Comparison of ENCODE assay signal across 21 cellular contexts in the genomic region with DNA sequence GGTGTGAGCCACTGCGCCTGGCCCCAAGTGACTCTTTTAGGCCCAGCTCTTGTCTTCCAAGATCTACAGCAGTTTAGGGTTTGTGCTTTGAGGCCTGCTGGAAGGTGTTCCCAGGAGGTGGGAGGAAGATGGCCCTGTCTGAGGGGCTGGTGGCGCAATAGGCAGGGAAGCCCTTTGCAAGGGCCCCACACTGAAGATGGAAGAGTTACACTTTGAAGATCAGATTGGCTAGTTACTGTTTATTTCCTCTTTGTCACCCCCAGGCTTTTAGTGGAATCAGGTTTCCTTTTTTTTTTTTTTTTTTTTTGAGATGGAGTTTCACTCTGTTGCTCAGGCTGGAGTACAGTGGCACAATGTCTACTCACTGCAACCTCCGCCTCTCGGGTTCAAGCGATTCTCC. TPM values are rescaled to one million over a fixed set of nuclear protein-coding genes. Genes with fewer than 3 reads are reported as not detected.
A peak's percentile ranks its signal among the peaks of the same experiment; 100 is the strongest.
DNase-seq lines count a peak whose midpoint lies in the region; ATAC-seq and TF ChIP-seq lines count a peak whose summit lies in the region.
"Had no signal": no experiment of that assay in that cellular context is flagged by ENCODE, and none has a peak within 500 bp of the region (broad histone marks: within the 10 kb centered on the region; RNA-seq: fewer than 3 reads in every experiment).

No MANE protein-coding gene starts in this region.

- H3K4me1 Mint-ChIP-seq in stimulated activated naive CD8-positive, alpha-beta T cell treated with anti-CD3 and anti-CD28 coated beads, Interleukin-15, amount 100 ng/mL, for 72 hours, result peaks cover 30% of the 10 kb centered on the region
- peaks cover 15% of the 10 kb centered on the region for H3K4me1 Mint-ChIP-seq in activated naive CD8-positive, alpha-beta T cell treated with anti-CD3 and anti-CD28 coated beads, Interleukin-2, amount 10 ng/mL, durations not matched to agents 7 days and 5 days
- H3K4me1 Mint-ChIP-seq in type B pancreatic cell (ENCODE audit: unreplicated experiment), result peaks cover 21% of the 10 kb centered on the region

- no peak overlapping the region for H3K4me3 Mint-ChIP-seq in stimulated activated naive CD8-positive, alpha-beta T cell treated with anti-CD3 and anti-CD28 coated beads, Interleukin-15, amount 100 ng/mL, for 72 hours
- no peak overlapping the region for H3K4me3 Mint-ChIP-seq in activated naive CD8-positive, alpha-beta T cell treated with anti-CD3 and anti-CD28 coated beads, Interleukin-2, amount 10 ng/mL, durations not matched to agents 7 days and 5 days
- H3K4me3 Mint-ChIP-seq in type B pancreatic cell, result peak overlapping the region; percentile 60
- H3K4me3 Mint-ChIP-seq: activated CD8-positive, alpha-beta T cell treated with anti-CD3 and anti-CD28 coated beads, Interleukin-2, amount 10 ng/mL, durations not matched to agents 7 days and 5 days had no signal

- no peak for TF ChIP-seq CTCF in type B pancreatic cell (conservative IDR thresholded peaks at IDR 0.05)

- no peaks in the 10 kb centered on the region for H3K9me3 Mint-ChIP-seq in stimulated activated naive CD8-positive, alpha-beta T cell treated with anti-CD3 and anti-CD28 coated beads, Interleukin-15, amount 100 ng/mL, for 72 hours
- H3K9me3 Mint-ChIP-seq in activated naive CD8-positive, alpha-beta T cell treated with anti-CD3 and anti-CD28 coated beads, Interleukin-2, amount 10 ng/mL, durations not matched to agents 7 days and 5 days, result no peaks in the 10 kb centered on the region
- peaks cover 5% of the 10 kb centered on the region for H3K9me3 Mint-ChIP-seq in type B pancreatic cell
- H3K9me3 Mint-ChIP-seq: activated naive CD4-positive, alpha-beta T cell treated with anti-CD3 and anti-CD28 coated beads, Interleukin-2, amount 50 U/mL, for 72 hours had no signal

- peak overlapping the region; percentile 46 to 89 for H3K27ac Mint-ChIP-seq in stimulated activated naive CD8-positive, alpha-beta T cell treated with anti-CD3 and anti-CD28 coated beads, Interleukin-15, amount 100 ng/mL, for 72 hours
- peak overlapping the region; percentile 30 for H3K27ac Mint-ChIP-seq in activated naive CD8-positive, alpha-beta T cell treated with anti-CD3 and anti-CD28 coated beads, Interleukin-2, amount 10 ng/mL, durations not matched to agents 7 days and 5 days
- H3K27ac Mint-ChIP-seq in type B pancreatic cell, result peak overlapping the region; percentile 63
- H3K27ac Mint-ChIP-seq: activated CD8-positive, alpha-beta T cell treated with anti-CD3 and anti-CD28 coated beads, Interleukin-2, amount 10 ng/mL, durations not matched to agents 7 days and 5 days; activated naive CD4-positive, alpha-beta T cell treated with anti-CD3 and anti-CD28 coated beads, Interleukin-2, amount 50 U/mL, for 72 hours had no signal

- no peaks in the 10 kb centered on the region for H3K36me3 Mint-ChIP-seq in activated naive CD8-positive, alpha-beta T cell treated with anti-CD3 and anti-CD28 coated beads, Interleukin-2, amount 10 ng/mL, durations not matched to agents 7 days and 5 days
- H3K36me3 Mint-ChIP-seq in type B pancreatic cell, result no peaks in the 10 kb centered on the region
- H3K36me3 Mint-ChIP-seq: activated naive CD4-positive, alpha-beta T cell treated with anti-CD3 and anti-CD28 coated beads, Interleukin-2, amount 50 U/mL, for 72 hours had no signal

- POLR2A ChIA-PET in activated naive CD8-positive, alpha-beta T cell treated with anti-CD3 and anti-CD28 coated beads, Interleukin-2, amount 10 ng/mL, durations not matched to agents 7 days and 5 days (lab: Charles Lee), result no interaction called here

- no peak for DNase-seq in stimulated activated naive CD8-positive, alpha-beta T cell treated with anti-CD3 and anti-CD28 coated beads, Interleukin-15, amount 100 ng/mL, for 72 hours
- DNase-seq in stimulated activated naive CD8-positive, alpha-beta T cell treated with anti-CD3 and anti-CD28 coated beads, Interleukin-15, Interleukin-2, amounts not matched to agents 100 U/mL and 50 U/mL, for 24 hours, result no peak
- DNase-seq in NOMO-1 treated with DMSO at 0.1 percent for 48 hours (lab: John Stamatoyannopoulos, UW; ENCODE audit: unreplicated experiment) (peak; percentile 43), type B pancreatic cell (ENCODE audit: extremely low spot score, unreplicated experiment) (no peak), hepatic stellate cell (ENCODE audit: low spot score) (no peak)
- no peak for DNase-seq in activated naive CD8-positive, alpha-beta T cell treated with anti-CD3 and anti-CD28 coated beads, Interleukin-2, amount 10 ng/mL, durations not matched to agents 7 days and 5 days
- DNase-seq in activated naive CD4-positive, alpha-beta T cell treated with anti-CD3 and anti-CD28 coated beads, Interleukin-2, amount 50 U/mL, for 16 hours, result no peak
- DNase-seq: activated CD8-positive, alpha-beta T cell treated with anti-CD3 and anti-CD28 coated beads, Interleukin-2, amount 10 ng/mL, durations not matched to agents 7 days and 5 days; activated T-cell treated with anti-CD3 and anti-CD28 coated beads, Interleukin-2, amount 50 U/mL, for 48 hours; colonic mucosa; left cardiac atrium; MG63; mucosa of descending colon; NCI-H1694; NCI-H345; stimulated activated CD4-positive, alpha-beta T cell treated with anti-CD3 and anti-CD28 coated beads, Interleukin-4, amount 100 ng/mL, for 24 hours; stomach; transverse colon had no signal

- ATAC-seq in stimulated activated naive CD8-positive, alpha-beta T cell treated with anti-CD3 and anti-CD28 coated beads, Interleukin-15, amount 100 ng/mL, for 72 hours, result no peak
- no peak for ATAC-seq in stimulated activated naive CD8-positive, alpha-beta T cell treated with anti-CD3 and anti-CD28 coated beads, Interleukin-15, Interleukin-2, amounts not matched to agents 100 U/mL and 50 U/mL, for 24 hours
- ATAC-seq in activated naive CD8-positive, alpha-beta T cell treated with anti-CD3 and anti-CD28 coated beads, Interleukin-2, amount 10 ng/mL, durations not matched to agents 7 days and 5 days (ENCODE audit: low read depth), result no peak
- ATAC-seq in GM21423 (IDR thresholded peaks at IDR 0.05; ENCODE audit: unreplicated experiment), result no peak
- ATAC-seq: activated CD8-positive, alpha-beta T cell treated with anti-CD3 and anti-CD28 coated beads, Interleukin-2, amount 10 ng/mL, durations not matched to agents 7 days and 5 days; activated naive CD4-positive, alpha-beta T cell treated with anti-CD3 and anti-CD28 coated beads, Interleukin-2, amount 50 U/mL, for 72 hours; left cardiac atrium; mucosa of descending colon had no signal

- no peaks in the 10 kb centered on the region for H3K27me3 Mint-ChIP-seq in stimulated activated naive CD8-positive, alpha-beta T cell treated with anti-CD3 and anti-CD28 coated beads, Interleukin-15, amount 100 ng/mL, for 72 hours
- no peaks in the 10 kb centered on the region for H3K27me3 Mint-ChIP-seq in activated naive CD8-positive, alpha-beta T cell treated with anti-CD3 and anti-CD28 coated beads, Interleukin-2, amount 10 ng/mL, durations not matched to agents 7 days and 5 days
- no peaks in the 10 kb centered on the region for H3K27me3 Mint-ChIP-seq in type B pancreatic cell

RNA-seq across cellular contexts. Expression of gene RABAC1, which starts 1.9 kb away (rescaled TPM):
- total RNA-seq in activated naive CD8-positive, alpha-beta T cell treated with anti-CD3 and anti-CD28 coated beads, Interleukin-2, amount 10 ng/mL, durations not matched to agents 7 days and 5 days, result 10 to 100 TPM; 85.3 to 87.3 TPM
- total RNA-seq in type B pancreatic cell (ENCODE audit: low replicate concordance), result 124 and 140 TPM in 2 replicates

RNA-seq across cellular contexts. Expression of gene ERFL, which starts 32.7 kb away (rescaled TPM):
- 1 to 10 TPM; 4.3 to 4.5 TPM for total RNA-seq in activated naive CD8-positive, alpha-beta T cell treated with anti-CD3 and anti-CD28 coated beads, Interleukin-2, amount 10 ng/mL, durations not matched to agents 7 days and 5 days
- 0.17 and 0.24 TPM in 2 replicates for total RNA-seq in type B pancreatic cell (ENCODE audit: low replicate concordance)
- total RNA-seq: glomerular endothelial cell, stomach had no signal

RNA-seq across cellular contexts. Expression of gene ATP1A3, which starts 33.1 kb away (rescaled TPM):
- 1 to 10 TPM; 4.5 to 7.1 TPM for total RNA-seq in activated naive CD8-positive, alpha-beta T cell treated with anti-CD3 and anti-CD28 coated beads, Interleukin-2, amount 10 ng/mL, durations not matched to agents 7 days and 5 days
- total RNA-seq in type B pancreatic cell (ENCODE audit: low replicate concordance), result 5.6 TPM in 1 of 2 replicates, not detected in the other
